9 cellular contexts compared by ENCODE assay signal in the genomic region with DNA sequence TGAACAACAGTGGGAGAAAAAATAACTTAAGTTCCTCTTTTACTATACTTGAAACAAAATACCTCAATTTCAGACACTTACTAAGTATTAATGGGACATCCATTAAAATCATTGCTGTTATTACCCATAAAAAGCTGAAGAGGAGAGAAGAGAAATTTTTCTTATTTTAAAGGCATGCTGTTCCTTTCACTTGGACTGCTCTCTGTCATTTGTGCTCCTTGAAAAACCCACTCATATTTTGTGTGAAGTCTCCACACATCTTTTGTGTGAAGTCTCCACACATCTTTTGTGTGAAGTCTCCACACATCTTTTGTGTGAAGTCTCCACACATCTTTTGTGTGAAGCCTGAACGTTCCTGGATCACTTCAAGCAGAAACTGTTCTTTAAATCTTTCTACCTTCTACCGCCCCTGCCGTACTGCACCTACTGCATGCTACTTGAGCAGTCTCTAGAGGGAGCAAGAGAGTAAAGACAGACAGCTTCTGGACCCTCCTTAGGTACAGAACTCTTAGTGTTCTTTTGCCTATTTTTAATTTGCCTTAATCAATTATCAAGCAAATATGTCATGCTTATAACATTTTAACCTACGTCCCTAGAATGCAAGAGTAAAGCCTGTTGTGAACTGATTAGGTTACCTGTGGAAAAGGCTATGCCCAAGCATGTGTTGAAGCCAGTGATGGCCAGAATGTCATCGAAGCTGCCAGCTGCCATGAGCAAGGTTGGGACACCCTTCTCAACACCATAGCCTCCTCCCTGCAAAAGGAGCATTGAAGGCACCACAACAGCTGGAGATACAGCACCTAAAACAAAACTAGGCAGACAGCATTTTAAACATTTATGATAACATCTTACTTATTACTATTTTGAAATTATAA. TPM values are rescaled to one million over a fixed set of nuclear protein-coding genes. Genes with fewer than 3 reads are reported as not detected.
DNase-seq lines count a peak whose midpoint lies in the region; ATAC-seq, FAIRE-seq and TF ChIP-seq lines count a peak whose summit lies in the region.
"Had no signal": no experiment of that assay in that cellular context is flagged by ENCODE, and none has a peak within 500 bp of the region (broad histone marks: within the 10 kb centered on the region; RNA-seq: fewer than 3 reads in every experiment).

No MANE protein-coding gene starts in this region.

- no peak for TF ChIP-seq POLR2A in A549 (IDR thresholded peaks at IDR 0.05; ENCODE audit: low read length)
- TF ChIP-seq POLR2A in HCT116 (IDR thresholded peaks at IDR 0.05; ENCODE audit: borderline replicate concordance, extremely low read depth, insufficient read depth, insufficient read length), result no peak
- no peak for TF ChIP-seq POLR2A in erythroblast (IDR thresholded peaks at IDR 0.05; ENCODE audit: low read length)

- no peaks in the 10 kb centered on the region for H3K9me2 ChIP-seq in HCT116 (ENCODE audit: insufficient read depth)

- H3K36me3 Mint-ChIP-seq in activated B cell treated with CpG ODN at 0.5 μM for 24 hours (ENCODE audit: low read depth) (peaks cover 58% of the 10 kb centered on the region), natural killer cell (no peaks in the 10 kb centered on the region)

- no peaks in the 10 kb centered on the region for H3K79me2 ChIP-seq in HCT116 (ENCODE audit: insufficient read depth, low read length)

- DNase-seq in A549 (ENCODE audit: low read depth in 1 of 2, low spot score in 1 of 2), result peak; percentile 21 to 50
- peak; percentile 13 for DNase-seq in GM12864 (ENCODE audit: low read depth)
- peak; percentile 19 for DNase-seq in HCT116 (ENCODE audit: low read depth, low spot score)
- peak; percentile 11 for DNase-seq in LoVo (ENCODE audit: low spot score)
- DNase-seq in activated B cell treated with CpG ODN at 0.5 μM for 24 hours, result no peak
- DNase-seq in erythroblast (lab: John Stamatoyannopoulos, UW), result peak; percentile 61 to 70
- DNase-seq in natural killer cell, result no peak
- no peak for DNase-seq in NCI-H1930 (lab: John Stamatoyannopoulos, UW)

- H3K9me3 Mint-ChIP-seq in activated B cell treated with CpG ODN at 0.5 μM for 24 hours (no peaks in the 10 kb centered on the region), natural killer cell (no peaks in the 10 kb centered on the region)
- H3K9me3 Mint-ChIP-seq: IgD-negative memory B cell had no signal

- H3K4me3 ChIP-seq in A549, result no peak overlapping the region
- no peak overlapping the region for H3K4me3 ChIP-seq in GM12864 (ENCODE audit: low read depth, low read length)
- no peak overlapping the region for H3K4me3 ChIP-seq in HCT116 (replicated peaks in 1 of 2; ENCODE audit: low read depth in 1 of 2, low read length in 2 of 2)

- RAD21 ChIA-PET in HCT116 (lab: Charles Lee; ENCODE audit: low non-redundant PET in 1 of 2, low total read pairs in 2 of 2, uncharacterized antibody in 2 of 2, unreplicated experiment in 2 of 2), result no interaction called here

- intact Hi-C loops in HCT116 (cut with micrococcal nuclease) (loop anchor here (2.0 kb wide), 1 partner anchor 44 kb away; no protein-coding TSS in a partner anchor), activated B cell treated with CpG ODN at 0.5 μM for 24 hours (cut with micrococcal nuclease) (loop anchor here (1.0 kb wide), 2 partner anchors 45 to 53 kb away; partner anchors contain the start of gene BDH2), natural killer cell (cut with micrococcal nuclease) (loop anchor here (1.0 to 2.0 kb wide), 2 partner anchors 45 to 52 kb away; partner anchors contain the start of gene BDH2)

- no TSS peak for BruUV-seq in HCT116 (replicated peaks; lab: Mats Ljungman, UMichigan)

- H3K27ac Mint-ChIP-seq in activated B cell treated with CpG ODN at 0.5 μM for 24 hours (peak overlapping the region; percentile 14), natural killer cell (no peak overlapping the region)

- no peak overlapping the region for H3K9ac ChIP-seq in HCT116 (ENCODE audit: low read length)

- peak; percentile 99 for ATAC-seq in A549
- peak; percentile 99 for ATAC-seq in HCT116
- ATAC-seq in activated B cell treated with CpG ODN at 0.5 μM for 24 hours (ENCODE audit: low read depth), result peak; percentile 93
- peak; percentile 93 to 100 (median 99) for ATAC-seq in natural killer cell

- no peaks in the 10 kb centered on the region for H3K27me3 Mint-ChIP-seq in activated B cell treated with CpG ODN at 0.5 μM for 24 hours
- H3K27me3 Mint-ChIP-seq in natural killer cell (ENCODE audit: low read depth in 2 of 2), result no peaks in the 10 kb centered on the region
- H3K27me3 Mint-ChIP-seq: IgD-negative memory B cell had no signal

- POLR2A ChIA-PET in A549 (lab: Yijun Ruan, JAX) (no interaction called here), HCT116 (lab: Charles Lee) (no interaction called here), activated B cell treated with CpG ODN at 0.5 μM for 24 hours (lab: Charles Lee) (no interaction called here)

- TF ChIP-seq RAD21 in A549 (conservative IDR thresholded peaks at IDR 0.05 in 1 of 2, IDR thresholded peaks at IDR 0.05 in 1 of 2) (peak; percentile 30 to 42; a peak in 3 of 5 replicates), HCT116 (IDR thresholded peaks at IDR 0.05; ENCODE audit: low read depth) (peak; percentile 51)

- H2AFZ ChIP-seq in HCT116 (ENCODE audit: low read depth, low read length, poor library complexity, severe bottlenecking), result no peak overlapping the region

- FAIRE-seq in A549 (lab: Jason Lieb, UNC), result no peak

- no peak overlapping the region for H3K4me2 ChIP-seq in A549
- no peak overlapping the region for H3K4me2 ChIP-seq in HCT116 (ENCODE audit: low read length)

- H3K4me1 Mint-ChIP-seq in activated B cell treated with CpG ODN at 0.5 μM for 24 hours (peaks cover 10% of the 10 kb centered on the region), natural killer cell (no peaks in the 10 kb centered on the region)

- CTCF ChIA-PET in A549 (lab: Yijun Ruan, JAX), result interaction anchor here (0.6 to 1.5 kb wide), 14 partner anchors 10 to 1505 kb away, joined by 3 to 6 read pairs (median 3); no protein-coding TSS in a partner anchor
- CTCF ChIA-PET in HCT116 (lab: Charles Lee), result interaction anchor here (0.7 to 1.3 kb wide), 3 partner anchors 10 to 54 kb away, joined by 3 to 4 read pairs (median 4); no protein-coding TSS in a partner anchor
- CTCF ChIA-PET in activated B cell treated with CpG ODN at 0.5 μM for 24 hours (lab: Charles Lee), result interaction anchor here (0.8 to 1.9 kb wide), 9 partner anchors 19 to 224 kb away, joined by 3 to 19 read pairs (median 4); partner anchors contain the start of genes BDH2 and SLC9B2

- no peak overlapping the region for H3K27ac ChIP-seq in A549
- H3K27ac ChIP-seq in HCT116 (ENCODE audit: low read depth, low read length), result no peak overlapping the region

- no peaks in the 10 kb centered on the region for H3K36me3 ChIP-seq in HCT116 (ENCODE audit: control insufficient read depth in 1 of 2, insufficient read depth in 2 of 2, low read length in 2 of 2)

- no peak overlapping the region for H3K4me3 Mint-ChIP-seq in activated B cell treated with CpG ODN at 0.5 μM for 24 hours
- H3K4me3 Mint-ChIP-seq in natural killer cell, result no peak overlapping the region
- H3K4me3 Mint-ChIP-seq: IgD-negative memory B cell had no signal

- H4K20me1 ChIP-seq in HCT116 (ENCODE audit: insufficient read depth), result no peaks in the 10 kb centered on the region

- WGBS in A549 (ENCODE audit: missing lambda C conversion rate), result 31% methylated on average over 5 of the region's 5 CpGs

- H3K4me1 ChIP-seq in A549 (no peaks in the 10 kb centered on the region), HCT116 (ENCODE audit: control insufficient read depth in 1 of 2, insufficient read depth in 2 of 2, low read length in 2 of 2) (no peaks in the 10 kb centered on the region)

- TF ChIP-seq CTCF in A549 (IDR thresholded peaks at IDR 0.05) (peak; percentile 49), GM12864 (IDR thresholded peaks at IDR 0.05; ENCODE audit: low read depth, low read length, missing control alignments) (peak; percentile 80), HCT116 (IDR thresholded peaks at IDR 0.05 in 2 of 3, conservative IDR thresholded peaks at IDR 0.05 in 1 of 3; ENCODE audit: borderline replicate concordance in 1 of 3, insufficient read depth in 1 of 3, low read depth in 2 of 3, low read length in 2 of 3) (peak; percentile 39 to 87 (median 74); a peak in 5 of 6 replicates), activated B cell treated with CpG ODN at 0.5 μM for 24 hours (IDR thresholded peaks at IDR 0.05) (no peak), natural killer cell (IDR thresholded peaks at IDR 0.05) (peak; percentile 70)

- H3K9me3 ChIP-seq in A549 (no peaks in the 10 kb centered on the region), HCT116 (ENCODE audit: control insufficient read depth in 1 of 2, insufficient read depth in 1 of 2, low read depth in 1 of 2, low read length in 2 of 2) (no peaks in the 10 kb centered on the region)

- no peak for TF ChIP-seq EP300 in A549 (IDR thresholded peaks at IDR 0.05)

- H3K27me3 ChIP-seq in HCT116 (ENCODE audit: insufficient read depth, low read length), result no peaks in the 10 kb centered on the region

RNA-seq across cellular contexts. Expression of gene SLC9B1, which starts 27.1 kb away (rescaled TPM):
- polyA plus RNA-seq in A549 (2011; rRNA removed), result 0.28 and 0.39 TPM in 2 replicates
- 0.09 TPM in 1 of 2 replicates, not detected in the other for polyA plus RNA-seq in A549 (2012; cell fraction: cytosol; rRNA removed)
- polyA plus RNA-seq in A549 (2012; cell fraction: nucleus; rRNA removed), result not detected in 2 replicates
- polyA plus RNA-seq in A549 (2017; fragmentation: RNase III; extraction: RNeasy Plus Mini Kit Qiagen cat#74134 plus additional on column Dnase treatment), result 0.09 to 0.21 TPM (median 0.16 TPM) in 3 replicates
- polyA minus RNA-seq in A549 (2011; rRNA and poly(A)+ RNA removed), result not detected in 2 replicates
- 0.74 TPM for total RNA-seq in HCT116 (2021; ENCODE audit: unreplicated experiment)
- polyA plus RNA-seq in HCT116 (2012), result 1.1 and 1.4 TPM in 2 replicates
- 1.2 and 2.5 TPM in 2 replicates for total RNA-seq in activated B cell treated with CpG ODN at 0.5 μM for 24 hours
- total RNA-seq in natural killer cell, result 1 to 10 TPM; 2.1 to 4.0 (median 2.5) TPM

RNA-seq across cellular contexts. Expression of gene SLC9B2, which starts 29.9 kb away (rescaled TPM):
- 7.9 and 9.2 TPM in 2 replicates for polyA plus RNA-seq in A549 (2011; rRNA removed)
- polyA plus RNA-seq in A549 (2012; cell fraction: cytosol; rRNA removed), result 2.9 and 3.8 TPM in 2 replicates
- 2.1 and 3.0 TPM in 2 replicates for polyA plus RNA-seq in A549 (2012; cell fraction: nucleus; rRNA removed)
- polyA plus RNA-seq in A549 (2017; fragmentation: RNase III; extraction: RNeasy Plus Mini Kit Qiagen cat#74134 plus additional on column Dnase treatment), result 6.6 to 7.3 TPM (median 6.6 TPM) in 3 replicates
- polyA minus RNA-seq in A549 (2011; rRNA and poly(A)+ RNA removed), result 6.0 and 6.7 TPM in 2 replicates
- total RNA-seq in HCT116 (2021; ENCODE audit: unreplicated experiment), result 18.3 TPM
- 6.0 and 7.7 TPM in 2 replicates for polyA plus RNA-seq in HCT116 (2012)
- 31.3 and 33.4 TPM in 2 replicates for total RNA-seq in activated B cell treated with CpG ODN at 0.5 μM for 24 hours
- total RNA-seq in natural killer cell, result 10 to 100 TPM; 13.5 to 22.4 (median 17.9) TPM

RNA-seq across cellular contexts. Expression of gene BDH2, which starts 53.0 kb away (rescaled TPM):
- polyA plus RNA-seq in A549 (2011; rRNA removed) (28.2 and 30.4 TPM in 2 replicates), A549 (2017; fragmentation: RNase III; extraction: RNeasy Plus Mini Kit Qiagen cat#74134 plus additional on column Dnase treatment) (14.0 to 17.0 TPM (median 15.7 TPM) in 3 replicates)
- 6.5 and 6.8 TPM in 2 replicates for polyA plus RNA-seq in A549 (2012; cell fraction: cytosol; rRNA removed)
- 3.9 and 6.0 TPM in 2 replicates for polyA plus RNA-seq in A549 (2012; cell fraction: nucleus; rRNA removed)
- polyA minus RNA-seq in A549 (2011; rRNA and poly(A)+ RNA removed), result 6.8 and 7.4 TPM in 2 replicates
- total RNA-seq in HCT116 (2021; ENCODE audit: unreplicated experiment) (5.0 TPM), activated B cell treated with CpG ODN at 0.5 μM for 24 hours (5.1 and 6.5 TPM in 2 replicates), natural killer cell (10 to 100 TPM; 12.1 to 16.6 (median 15.9) TPM)
- polyA plus RNA-seq in HCT116 (2012), result 4.1 and 4.6 TPM in 2 replicates

Comparison
In these comparisons a context has a peak if more than half of its experiments do, and no peak if none do; other contexts are left out.
1. DNase-seq: peak in A549 (2 of 2), GM12864 (single experiment), HCT116 (single experiment), LoVo (single experiment) and erythroblast (2 of 2); none in activated B cell treated with CpG ODN at 0.5 μM for 24 hours (single experiment), natural killer cell (single experiment) and NCI-H1930 (0 of 2).
2. Of the 6 proteins assayed by ChIP-seq in both A549 and HCT116: peak only in A549: none; only in HCT116: none; in both: CTCF and RAD21; in neither: 4.
3. Peak in every context shown above with its lines, with median percentiles within 50 percentile points of each other: ATAC-seq.